1 cellular context compared by ENCODE assay signal in the genomic region with DNA sequence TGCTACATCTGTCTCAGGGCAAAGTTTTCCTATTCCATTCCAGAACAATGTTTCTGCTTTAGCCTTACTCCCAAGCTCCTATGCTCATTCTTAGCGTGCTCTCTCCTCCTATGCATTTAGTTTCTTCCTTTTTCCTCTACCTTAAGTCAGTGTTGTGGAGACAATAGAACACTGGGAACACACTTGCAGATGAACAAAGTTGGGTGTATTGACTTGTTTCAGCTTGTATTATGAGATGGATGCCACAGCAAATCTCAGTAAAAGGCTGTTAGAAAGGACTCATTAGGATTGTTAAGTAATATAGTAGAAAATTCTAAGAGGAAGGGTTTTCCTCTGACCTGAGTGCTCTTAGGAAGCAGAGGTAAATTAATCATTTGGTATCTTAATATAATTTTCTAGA.
TF ChIP-seq lines count a peak whose summit lies in the region.

No MANE protein-coding gene starts in this region.

TF ChIP-seq in GM23338, 12 proteins besides CTCF, POLR2A, EP300 and RAD21 (continued from another document):
- TF ChIP-seq, protein P1, sequence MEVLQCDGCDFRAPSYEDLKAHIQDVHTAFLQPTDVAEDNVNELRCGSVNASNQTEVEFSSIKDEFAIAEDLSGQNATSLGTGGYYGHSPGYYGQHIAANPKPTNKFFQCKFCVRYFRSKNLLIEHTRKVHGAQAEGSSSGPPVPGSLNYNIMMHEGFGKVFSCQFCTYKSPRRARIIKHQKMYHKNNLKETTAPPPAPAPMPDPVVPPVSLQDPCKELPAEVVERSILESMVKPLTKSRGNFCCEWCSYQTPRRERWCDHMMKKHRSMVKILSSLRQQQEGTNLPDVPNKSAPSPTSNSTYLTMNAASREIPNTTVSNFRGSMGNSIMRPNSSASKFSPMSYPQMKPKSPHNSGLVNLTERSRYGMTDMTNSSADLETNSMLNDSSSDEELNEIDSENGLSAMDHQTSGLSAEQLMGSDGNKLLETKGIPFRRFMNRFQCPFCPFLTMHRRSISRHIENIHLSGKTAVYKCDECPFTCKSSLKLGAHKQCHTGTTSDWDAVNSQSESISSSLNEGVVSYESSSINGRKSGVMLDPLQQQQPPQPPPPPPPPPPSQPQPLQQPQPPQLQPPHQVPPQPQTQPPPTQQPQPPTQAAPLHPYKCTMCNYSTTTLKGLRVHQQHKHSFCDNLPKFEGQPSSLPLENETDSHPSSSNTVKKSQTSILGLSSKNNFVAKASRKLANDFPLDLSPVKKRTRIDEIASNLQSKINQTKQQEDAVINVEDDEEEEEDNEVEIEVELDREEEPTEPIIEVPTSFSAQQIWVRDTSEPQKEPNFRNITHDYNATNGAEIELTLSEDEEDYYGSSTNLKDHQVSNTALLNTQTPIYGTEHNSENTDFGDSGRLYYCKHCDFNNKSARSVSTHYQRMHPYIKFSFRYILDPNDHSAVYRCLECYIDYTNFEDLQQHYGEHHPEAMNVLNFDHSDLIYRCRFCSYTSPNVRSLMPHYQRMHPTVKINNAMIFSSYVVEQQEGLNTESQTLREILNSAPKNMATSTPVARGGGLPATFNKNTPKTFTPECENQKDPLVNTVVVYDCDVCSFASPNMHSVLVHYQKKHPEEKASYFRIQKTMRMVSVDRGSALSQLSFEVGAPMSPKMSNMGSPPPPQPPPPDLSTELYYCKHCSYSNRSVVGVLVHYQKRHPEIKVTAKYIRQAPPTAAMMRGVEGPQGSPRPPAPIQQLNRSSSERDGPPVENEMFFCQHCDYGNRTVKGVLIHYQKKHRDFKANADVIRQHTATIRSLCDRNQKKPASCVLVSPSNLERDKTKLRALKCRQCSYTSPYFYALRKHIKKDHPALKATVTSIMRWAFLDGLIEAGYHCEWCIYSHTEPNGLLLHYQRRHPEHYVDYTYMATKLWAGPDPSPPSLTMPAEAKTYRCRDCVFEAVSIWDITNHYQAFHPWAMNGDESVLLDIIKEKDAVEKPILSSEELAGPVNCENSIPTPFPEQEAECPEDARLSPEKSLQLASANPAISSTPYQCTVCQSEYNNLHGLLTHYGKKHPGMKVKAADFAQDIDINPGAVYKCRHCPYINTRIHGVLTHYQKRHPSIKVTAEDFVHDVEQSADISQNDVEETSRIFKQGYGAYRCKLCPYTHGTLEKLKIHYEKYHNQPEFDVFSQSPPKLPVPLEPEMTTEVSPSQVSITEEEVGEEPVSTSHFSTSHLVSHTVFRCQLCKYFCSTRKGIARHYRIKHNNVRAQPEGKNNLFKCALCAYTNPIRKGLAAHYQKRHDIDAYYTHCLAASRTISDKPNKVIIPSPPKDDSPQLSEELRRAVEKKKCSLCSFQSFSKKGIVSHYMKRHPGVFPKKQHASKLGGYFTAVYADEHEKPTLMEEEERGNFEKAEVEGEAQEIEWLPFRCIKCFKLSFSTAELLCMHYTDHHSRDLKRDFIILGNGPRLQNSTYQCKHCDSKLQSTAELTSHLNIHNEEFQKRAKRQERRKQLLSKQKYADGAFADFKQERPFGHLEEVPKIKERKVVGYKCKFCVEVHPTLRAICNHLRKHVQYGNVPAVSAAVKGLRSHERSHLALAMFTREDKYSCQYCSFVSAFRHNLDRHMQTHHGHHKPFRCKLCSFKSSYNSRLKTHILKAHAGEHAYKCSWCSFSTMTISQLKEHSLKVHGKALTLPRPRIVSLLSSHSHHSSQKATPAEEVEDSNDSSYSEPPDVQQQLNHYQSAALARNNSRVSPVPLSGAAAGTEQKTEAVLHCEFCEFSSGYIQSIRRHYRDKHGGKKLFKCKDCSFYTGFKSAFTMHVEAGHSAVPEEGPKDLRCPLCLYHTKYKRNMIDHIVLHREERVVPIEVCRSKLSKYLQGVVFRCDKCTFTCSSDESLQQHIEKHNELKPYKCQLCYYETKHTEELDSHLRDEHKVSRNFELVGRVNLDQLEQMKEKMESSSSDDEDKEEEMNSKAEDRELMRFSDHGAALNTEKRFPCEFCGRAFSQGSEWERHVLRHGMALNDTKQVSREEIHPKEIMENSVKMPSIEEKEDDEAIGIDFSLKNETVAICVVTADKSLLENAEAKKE (CRISPR knock-in tag; IDR thresholded peaks at IDR 0.05) = no peak
- TF ChIP-seq EZH2 (IDR thresholded peaks at IDR 0.05; ENCODE audit: low read depth, unreplicated experiment) = no peak
- TF ChIP-seq, protein P2, sequence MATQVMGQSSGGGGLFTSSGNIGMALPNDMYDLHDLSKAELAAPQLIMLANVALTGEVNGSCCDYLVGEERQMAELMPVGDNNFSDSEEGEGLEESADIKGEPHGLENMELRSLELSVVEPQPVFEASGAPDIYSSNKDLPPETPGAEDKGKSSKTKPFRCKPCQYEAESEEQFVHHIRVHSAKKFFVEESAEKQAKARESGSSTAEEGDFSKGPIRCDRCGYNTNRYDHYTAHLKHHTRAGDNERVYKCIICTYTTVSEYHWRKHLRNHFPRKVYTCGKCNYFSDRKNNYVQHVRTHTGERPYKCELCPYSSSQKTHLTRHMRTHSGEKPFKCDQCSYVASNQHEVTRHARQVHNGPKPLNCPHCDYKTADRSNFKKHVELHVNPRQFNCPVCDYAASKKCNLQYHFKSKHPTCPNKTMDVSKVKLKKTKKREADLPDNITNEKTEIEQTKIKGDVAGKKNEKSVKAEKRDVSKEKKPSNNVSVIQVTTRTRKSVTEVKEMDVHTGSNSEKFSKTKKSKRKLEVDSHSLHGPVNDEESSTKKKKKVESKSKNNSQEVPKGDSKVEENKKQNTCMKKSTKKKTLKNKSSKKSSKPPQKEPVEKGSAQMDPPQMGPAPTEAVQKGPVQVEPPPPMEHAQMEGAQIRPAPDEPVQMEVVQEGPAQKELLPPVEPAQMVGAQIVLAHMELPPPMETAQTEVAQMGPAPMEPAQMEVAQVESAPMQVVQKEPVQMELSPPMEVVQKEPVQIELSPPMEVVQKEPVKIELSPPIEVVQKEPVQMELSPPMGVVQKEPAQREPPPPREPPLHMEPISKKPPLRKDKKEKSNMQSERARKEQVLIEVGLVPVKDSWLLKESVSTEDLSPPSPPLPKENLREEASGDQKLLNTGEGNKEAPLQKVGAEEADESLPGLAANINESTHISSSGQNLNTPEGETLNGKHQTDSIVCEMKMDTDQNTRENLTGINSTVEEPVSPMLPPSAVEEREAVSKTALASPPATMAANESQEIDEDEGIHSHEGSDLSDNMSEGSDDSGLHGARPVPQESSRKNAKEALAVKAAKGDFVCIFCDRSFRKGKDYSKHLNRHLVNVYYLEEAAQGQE (IDR thresholded peaks at IDR 0.05; ENCODE audit: unreplicated experiment) = no peak
- TF ChIP-seq NANOG (IDR thresholded peaks at IDR 0.05; ENCODE audit: borderline replicate concordance) = no peak
- TF ChIP-seq JUNB (IDR thresholded peaks at IDR 0.05; ENCODE audit: unreplicated experiment) = no peak
- no peak for TF ChIP-seq ZNF114 (CRISPR knock-in tag; IDR thresholded peaks at IDR 0.05)
- TF ChIP-seq, protein P3, sequence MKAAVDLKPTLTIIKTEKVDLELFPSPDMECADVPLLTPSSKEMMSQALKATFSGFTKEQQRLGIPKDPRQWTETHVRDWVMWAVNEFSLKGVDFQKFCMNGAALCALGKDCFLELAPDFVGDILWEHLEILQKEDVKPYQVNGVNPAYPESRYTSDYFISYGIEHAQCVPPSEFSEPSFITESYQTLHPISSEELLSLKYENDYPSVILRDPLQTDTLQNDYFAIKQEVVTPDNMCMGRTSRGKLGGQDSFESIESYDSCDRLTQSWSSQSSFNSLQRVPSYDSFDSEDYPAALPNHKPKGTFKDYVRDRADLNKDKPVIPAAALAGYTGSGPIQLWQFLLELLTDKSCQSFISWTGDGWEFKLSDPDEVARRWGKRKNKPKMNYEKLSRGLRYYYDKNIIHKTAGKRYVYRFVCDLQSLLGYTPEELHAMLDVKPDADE (IDR thresholded peaks at IDR 0.05) = no peak
